In genomic region chr1:202578001-202578500, GRCh38 we compare ENCODE assay signal across 13 cellular contexts.
DNase-seq lines count a peak whose midpoint lies in the region; ATAC-seq and TF ChIP-seq lines count a peak whose summit lies in the region.
"Had no signal": no experiment of that assay in that cellular context is flagged by ENCODE, and none has a peak within 500 bp of the region (broad histone marks: within the 10 kb centered on the region; RNA-seq: fewer than 3 reads in every experiment).

No MANE protein-coding gene starts in this region.

- ATAC-seq in stimulated activated naive CD8-positive, alpha-beta T cell treated with anti-CD3 and anti-CD28 coated beads, Interleukin-15, amount 100 ng/mL, for 72 hours = no peak
- ATAC-seq: activated CD8-positive, alpha-beta T cell treated with anti-CD3 and anti-CD28 coated beads, Interleukin-2, amount 10 ng/mL, durations not matched to agents 7 days and 5 days; stimulated activated naive B cell treated with anti-CD40 and anti-IgM and Interleukin-4, amounts not matched to agents 10 μg/mL and 1 μg/mL and 100 μg/mL, for 72 hours had no signal

- POLR2A ChIA-PET in HEK293 (lab: Yijun Ruan, JAX) = no interaction called here

- no peak overlapping the region for H3K27ac Mint-ChIP-seq in stimulated activated naive CD8-positive, alpha-beta T cell treated with anti-CD3 and anti-CD28 coated beads, Interleukin-15, amount 100 ng/mL, for 72 hours
- H3K27ac Mint-ChIP-seq: activated CD8-positive, alpha-beta T cell treated with anti-CD3 and anti-CD28 coated beads, Interleukin-2, amount 10 ng/mL, durations not matched to agents 7 days and 5 days; stimulated activated naive B cell treated with anti-CD40 and anti-IgM and Interleukin-4, amounts not matched to agents 10 μg/mL and 1 μg/mL and 100 μg/mL, for 72 hours had no signal

- H3K27me3 Mint-ChIP-seq in stimulated activated naive CD8-positive, alpha-beta T cell treated with anti-CD3 and anti-CD28 coated beads, Interleukin-15, amount 100 ng/mL, for 72 hours = no peaks in the 10 kb centered on the region

- peaks cover 8% of the 10 kb centered on the region for H3K4me1 ChIP-seq in HEK293 (ENCODE audit: control insufficient read depth, insufficient read depth, low read length)
- peaks cover 0 to 84% (median 74%) of the 10 kb centered on the region in 4 donors for H3K4me1 ChIP-seq in sigmoid colon

- H3K27ac ChIP-seq in HEK293 (ENCODE audit: extremely low read depth, low read depth, low read length) = no peak overlapping the region
- H3K27ac ChIP-seq in WERI-Rb-1 = peak overlapping the region; percentile 4; the same call in 1 of the 2 replicates
- peak overlapping the region; percentile 73 to 94 (median 85) for H3K27ac ChIP-seq in sigmoid colon
- H3K27ac ChIP-seq: HL-60 had no signal

- H3K27me3 ChIP-seq in WERI-Rb-1 (ENCODE audit: insufficient read depth, low read depth, severe bottlenecking) = no peaks in the 10 kb centered on the region
- no peaks in the 10 kb centered on the region for H3K27me3 ChIP-seq in sigmoid colon

- TF ChIP-seq CTCF in HEK293 (tag by site-specific recombination; IDR thresholded peaks at IDR 0.05) (no peak), WERI-Rb-1 (IDR thresholded peaks at IDR 0.05; ENCODE audit: low read depth, low read length) (no peak), fibroblast of villous mesenchyme (IDR thresholded peaks at IDR 0.05; ENCODE audit: insufficient read depth, low read depth, low read length) (no peak), sigmoid colon (IDR thresholded peaks at IDR 0.05) (no peak)

- TF ChIP-seq POLR2A in sigmoid colon (IDR thresholded peaks at IDR 0.05) = no peak

- H3K36me3 ChIP-seq in HEK293 (ENCODE audit: control insufficient read depth in 2 of 2, insufficient read depth in 1 of 2, low read length in 2 of 2) (peaks cover 0 to 7% of the 10 kb centered on the region in 2 experiments; a peak in 1 of 3 replicates), WERI-Rb-1 (peaks cover 8% of the 10 kb centered on the region), sigmoid colon (peaks cover 18 to 58% (median 35%) of the 10 kb centered on the region in 4 donors)

- intact Hi-C loops in sigmoid colon (cut with DNase I) = no loop called here

- H3K4me3 ChIP-seq in HEK293 (ENCODE audit: low read depth, low read length) = no peak overlapping the region
- peak overlapping the region; percentile 1; the same call in 1 of the 2 replicates for H3K4me3 ChIP-seq in WERI-Rb-1 (ENCODE audit: low read depth, low read length)
- no peak overlapping the region for H3K4me3 ChIP-seq in fibroblast of villous mesenchyme (ENCODE audit: low read depth, low read length)
- H3K4me3 ChIP-seq in sigmoid colon = no peak overlapping the region

- H3K4me3 Mint-ChIP-seq in stimulated activated naive CD8-positive, alpha-beta T cell treated with anti-CD3 and anti-CD28 coated beads, Interleukin-15, amount 100 ng/mL, for 72 hours = no peak overlapping the region
- H3K4me3 Mint-ChIP-seq: activated CD8-positive, alpha-beta T cell treated with anti-CD3 and anti-CD28 coated beads, Interleukin-2, amount 10 ng/mL, durations not matched to agents 7 days and 5 days; stimulated activated naive B cell treated with anti-CD40 and anti-IgM and Interleukin-4, amounts not matched to agents 10 μg/mL and 1 μg/mL and 100 μg/mL, for 72 hours had no signal

- H3K9me3 ChIP-seq in HEK293 (ENCODE audit: control insufficient read depth, insufficient read depth, low read depth, low read length) (no peaks in the 10 kb centered on the region), WERI-Rb-1 (ENCODE audit: severe bottlenecking) (no peaks in the 10 kb centered on the region), sigmoid colon (no peaks in the 10 kb centered on the region)

- CTCF ChIA-PET in HEK293 (lab: Yijun Ruan, JAX) = interaction anchor here (0.6 to 1.6 kb wide), 13 partner anchors 8 to 597 kb away, joined by 3 to 7 read pairs (median 4); no protein-coding TSS in a partner anchor

- H3K9me3 Mint-ChIP-seq in stimulated activated naive CD8-positive, alpha-beta T cell treated with anti-CD3 and anti-CD28 coated beads, Interleukin-15, amount 100 ng/mL, for 72 hours = no peaks in the 10 kb centered on the region
- H3K9me3 Mint-ChIP-seq: stimulated activated naive B cell treated with anti-CD40 and anti-IgM and Interleukin-4, amounts not matched to agents 10 μg/mL and 1 μg/mL and 100 μg/mL, for 72 hours had no signal

- H3K4me1 Mint-ChIP-seq in stimulated activated naive CD8-positive, alpha-beta T cell treated with anti-CD3 and anti-CD28 coated beads, Interleukin-15, amount 100 ng/mL, for 72 hours = no peaks in the 10 kb centered on the region
- H3K4me1 Mint-ChIP-seq: stimulated activated naive B cell treated with anti-CD40 and anti-IgM and Interleukin-4, amounts not matched to agents 10 μg/mL and 1 μg/mL and 100 μg/mL, for 72 hours had no signal

- TF ChIP-seq EP300 in sigmoid colon (IDR thresholded peaks at IDR 0.05) = no peak

- DNase-seq in WERI-Rb-1 (peak; percentile 48), fibroblast of villous mesenchyme (ENCODE audit: low read depth) (peak; percentile 81), sigmoid colon (no peak), NCI-H128 (lab: John Stamatoyannopoulos, UW; ENCODE audit: unreplicated experiment) (no peak), GDM1 (lab: John Stamatoyannopoulos, UW) (no peak), T1000 (lab: John Stamatoyannopoulos, UW) (no peak)
- DNase-seq in stimulated activated naive CD8-positive, alpha-beta T cell treated with anti-CD3 and anti-CD28 coated beads, Interleukin-15, amount 100 ng/mL, for 72 hours = no peak
- DNase-seq: activated CD8-positive, alpha-beta T cell treated with anti-CD3 and anti-CD28 coated beads, Interleukin-2, amount 10 ng/mL, durations not matched to agents 7 days and 5 days; GOT3; NCI-H2081 treated with DMSO at 0.1 percent for 48 hours; stimulated activated naive B cell treated with anti-CD40 and anti-IgM and Interleukin-4, amounts not matched to agents 10 μg/mL and 1 μg/mL and 100 μg/mL, for 72 hours had no signal

- 71 to 82% methylated on average over 4 of the region's 4 CpGs for WGBS in sigmoid colon, 2 donors

TF ChIP-seq in HEK293, 187 proteins besides CTCF, POLR2A, EP300 and RAD21 (continues in another document):
- peak; percentile 51; the same call in 1 of the 2 replicates for TF ChIP-seq ZNF843 (tag by site-specific recombination; IDR thresholded peaks at IDR 0.05)
- peak; percentile 48; the same call in 1 of the 2 replicates for TF ChIP-seq ZNF362 (tag by site-specific recombination; IDR thresholded peaks at IDR 0.05)
- TF ChIP-seq ZEB2 (tag by site-specific recombination; IDR thresholded peaks at IDR 0.05) = peak; percentile 20; the same call in 1 of the 2 replicates
- TF ChIP-seq WT1 (tag by site-specific recombination; IDR thresholded peaks at IDR 0.05) = peak; percentile 76
- no peak for TF ChIP-seq ZNF791 (tag by site-specific recombination; IDR thresholded peaks at IDR 0.05)
- TF ChIP-seq ZNF398 (tag by site-specific recombination; IDR thresholded peaks at IDR 0.05) = no peak
- TF ChIP-seq PRDM6 (tag by site-specific recombination; IDR thresholded peaks at IDR 0.05) = peak; percentile 97
- no peak for TF ChIP-seq ZNF501 (tag by site-specific recombination; IDR thresholded peaks at IDR 0.05)
- TF ChIP-seq ZBTB44 (tag by site-specific recombination; IDR thresholded peaks at IDR 0.05) = peak; percentile 80; the same call in 1 of the 2 replicates

Comparison
In these comparisons a context has a peak if more than half of its experiments do, and no peak if none do; other contexts are left out.
1. DNase-seq: peak in WERI-Rb-1 (single experiment) and fibroblast of villous mesenchyme (single experiment); none in sigmoid colon (single experiment), stimulated activated naive CD8-positive, alpha-beta T cell treated with anti-CD3 and anti-CD28 coated beads, Interleukin-15, amount 100 ng/mL, for 72 hours (0 of 2), NCI-H128 (single experiment), GDM1 (single experiment) and T1000 (single experiment).